11 cellular contexts compared by ENCODE assay signal in genomic region chr17:49486012-49486641, GRCh38. TPM values are rescaled to one million over a fixed set of nuclear protein-coding genes. Genes with fewer than 3 reads are reported as not detected.
DNase-seq lines count a peak whose midpoint lies in the region; ATAC-seq and TF ChIP-seq lines count a peak whose summit lies in the region.
"Had no signal": no experiment of that assay in that cellular context is flagged by ENCODE, and none has a peak within 500 bp of the region (broad histone marks: within the 10 kb centered on the region; RNA-seq: fewer than 3 reads in every experiment).

No MANE protein-coding gene starts in this region.

- no peak overlapping the region for H3K27ac ChIP-seq in DND-41 (ENCODE audit: low read length)
- no peak overlapping the region for H3K27ac ChIP-seq in left lung
- H3K27ac ChIP-seq in caudate nucleus (ENCODE audit: low read depth, low read length), result no peak overlapping the region
- no peak overlapping the region for H3K27ac ChIP-seq in GM23248

- DNase-seq in DND-41, result no peak
- DNase-seq in KBM-7, result peak; percentile 74
- peak; percentile 68 for DNase-seq in SW480 (ENCODE audit: low spot score)
- DNase-seq in left lung, result no peak
- DNase-seq in caudate nucleus (lab: John Stamatoyannopoulos, UW), result no peak
- no peak for DNase-seq in GM23248
- DNase-seq in HEK293T (ENCODE audit: extremely low spot score), result no peak
- DNase-seq: activated naive CD4-positive, alpha-beta T cell treated with anti-CD3 and anti-CD28 coated beads, Interleukin-2, amount 50 U/mL, for 16 hours; CD8-positive, alpha-beta memory T cell; NCI-H1694 treated with DMSO at 0.1 percent for 48 hours had no signal

- H2AFZ ChIP-seq in DND-41 (ENCODE audit: low read depth, low read length), result no peak overlapping the region
- no peak overlapping the region for H2AFZ ChIP-seq in GM23248

- peaks cover 12% of the 10 kb centered on the region for H3K27me3 ChIP-seq in DND-41 (ENCODE audit: insufficient read depth, low read length, poor library complexity)
- H3K27me3 ChIP-seq in left lung, result peaks cover 12 to 94% of the 10 kb centered on the region in 2 donors
- H3K27me3 ChIP-seq in GM23248 (replicated peaks; ENCODE audit: insufficient read depth), result peaks cover 34% of the 10 kb centered on the region

- ATAC-seq in DND-41 (ENCODE audit: insufficient read depth, low read depth), result peak; percentile 58; the same call in 2 of the 3 replicates
- ATAC-seq in left lung, result peak; percentile 42
- no peak for ATAC-seq in GM18909 (IDR thresholded peaks at IDR 0.05; ENCODE audit: poor library complexity, unreplicated experiment)

- H3K9me3 ChIP-seq in DND-41 (ENCODE audit: insufficient read depth, low read length, severe bottlenecking) (no peaks in the 10 kb centered on the region), left lung (no peaks in the 10 kb centered on the region), GM23248 (ENCODE audit: low read depth) (no peaks in the 10 kb centered on the region)

- CTCF ChIA-PET in HEK293T (lab: Yijun Ruan, JAX), result no interaction called here

- no peak overlapping the region for H3K4me2 ChIP-seq in DND-41 (ENCODE audit: insufficient read depth, low read length)
- no peak overlapping the region for H3K4me2 ChIP-seq in GM23248 (ENCODE audit: unreplicated experiment)

- no peaks in the 10 kb centered on the region for H3K79me2 ChIP-seq in DND-41 (ENCODE audit: insufficient read depth, low read length)
- H3K79me2 ChIP-seq in GM23248 (ENCODE audit: insufficient read depth), result no peaks in the 10 kb centered on the region

- in situ Hi-C loops in KBM-7 (cut with MboI; ENCODE audit: low pct_unique_long_range_greater_than_20kb, low sequenced_read_pairs), result no loop called here
- in situ Hi-C loops in GM23248 (cut with MboI), result no loop called here

- H3K36me3 ChIP-seq in DND-41 (ENCODE audit: insufficient read depth, low read length) (no peaks in the 10 kb centered on the region), left lung (no peaks in the 10 kb centered on the region), GM23248 (ENCODE audit: low read depth) (no peaks in the 10 kb centered on the region)

- H3K9me2 ChIP-seq in GM23248 (ENCODE audit: insufficient read depth), result no peaks in the 10 kb centered on the region

- WGBS in GM23248 (ENCODE audit: low coverage in 1 of 2, low lambda C conversion rate in 2 of 2, missing lambda C conversion rate in 2 of 2), 2 experiments, result 24 to 30% methylated on average over 12 to 13 of the region's 13 CpGs

- POLR2A ChIA-PET in HEK293T (lab: Yijun Ruan, JAX), result no interaction called here

- H4K20me1 ChIP-seq in DND-41 (ENCODE audit: insufficient read depth, low read length) (no peaks in the 10 kb centered on the region; the same call in 1 of the 2 replicates), GM23248 (ENCODE audit: insufficient read depth) (no peaks in the 10 kb centered on the region)

- H3K4me1 ChIP-seq in DND-41 (ENCODE audit: insufficient read depth, low read length) (no peaks in the 10 kb centered on the region; the same call in 1 of the 2 replicates), left lung (peaks cover 0 to 9% of the 10 kb centered on the region in 2 donors), GM23248 (ENCODE audit: insufficient read depth) (no peaks in the 10 kb centered on the region)

- intact Hi-C loops in left lung (cut with DNase I), result no loop called here

- H3K4me3 ChIP-seq in DND-41 (ENCODE audit: low read depth in 1 of 2, low read length in 2 of 2) (no peak overlapping the region), left lung (no peak overlapping the region), GM23248 (no peak overlapping the region)

- TF ChIP-seq CTCF in DND-41 (IDR thresholded peaks at IDR 0.05; ENCODE audit: borderline replicate concordance, extremely low read depth, low read length, poor library complexity, severe bottlenecking) (no peak), left lung (IDR thresholded peaks at IDR 0.05) (no peak)

- no peaks in the 10 kb centered on the region for H3F3A ChIP-seq in GM23248 (ENCODE audit: insufficient read depth)

- H3K9ac ChIP-seq in DND-41 (ENCODE audit: low read depth, low read length) (no peak overlapping the region), GM23248 (no peak overlapping the region)

TF ChIP-seq in HEK293T, 16 proteins besides CTCF, POLR2A, EP300 and RAD21:
- TF ChIP-seq NFRKB (IDR thresholded peaks at IDR 0.05) (no peak), FOXK2 (IDR thresholded peaks at IDR 0.05) (no peak), SP1 (IDR thresholded peaks at IDR 0.05) (no peak), HDGF (IDR thresholded peaks at IDR 0.05; ENCODE audit: borderline replicate concordance) (no peak)

RNA-seq across cellular contexts. Expression of gene NGFR, which starts 9.0 kb away (rescaled TPM):
- total RNA-seq in left lung, result 1 to 10 TPM; 2.7 to 3.8 TPM
- 0.25 and 0.43 TPM in 2 replicates for total RNA-seq in GM23248 (2014; rRNA removed; shearing (Covaris generic))
- polyA plus RNA-seq in GM23248 (2016; fragmentation: Nextera tagmentation; extraction: Ambion mirVana), result 0.60 and 0.81 TPM in 2 replicates

Comparison
In these comparisons a context has a peak if more than half of its experiments do, and no peak if none do; other contexts are left out.
1. DNase-seq: peak in KBM-7 (single experiment) and SW480 (single experiment); none in DND-41 (single experiment), left lung (0 of 2), caudate nucleus (0 of 61), GM23248 (single experiment) and HEK293T (single experiment).